Comparison of ENCODE assay signal across 13 cellular contexts in genomic region chr10:28841625-28842024, GRCh38.
DNase-seq lines count a peak whose midpoint lies in the region; ATAC-seq, FAIRE-seq and TF ChIP-seq lines count a peak whose summit lies in the region.
"Had no signal": no experiment of that assay in that cellular context is flagged by ENCODE, and none has a peak within 500 bp of the region (broad histone marks: within the 10 kb centered on the region; RNA-seq: fewer than 3 reads in every experiment).

No MANE protein-coding gene starts in this region.

- no peaks in the 10 kb centered on the region for H3K4me1 Mint-ChIP-seq in activated CD8-positive, alpha-beta T cell treated with anti-CD3 and anti-CD28 coated beads for 36 hours (ENCODE audit: low read depth)

- peak overlapping the region; percentile 95 for H2AK5ac ChIP-seq in IMR-90 (ENCODE audit: low read depth, low read length)

- peak; percentile 82 for DNase-seq in IMR-90
- peak; percentile 67 to 68 for DNase-seq in cardiac fibroblast (ENCODE audit: low read depth in 2 of 2)
- DNase-seq in lung (ENCODE audit: low spot score), result no peak
- DNase-seq in SK-N-DZ (ENCODE audit: low spot score), result no peak
- no peak for DNase-seq in activated CD8-positive, alpha-beta T cell treated with anti-CD3 and anti-CD28 coated beads for 36 hours
- no peak for DNase-seq in frontal cortex (ENCODE audit: low spot score in 2 of 2)
- DNase-seq: activated gamma-delta T cell treated with Interleukin-2 at 50 U/mL for 16 hours, DMS153 had no signal

- no peaks in the 10 kb centered on the region for H3K36me3 ChIP-seq in ACC112 (ENCODE audit: insufficient read depth, low read length)
- H3K36me3 ChIP-seq in IMR-90 (ENCODE audit: control insufficient read depth, insufficient read depth, low read length), result no peaks in the 10 kb centered on the region
- H3K36me3 ChIP-seq in lung (ENCODE audit: control insufficient read depth in 2 of 2, insufficient read depth in 2 of 2, low read length in 2 of 2), result no peaks in the 10 kb centered on the region
- H3K36me3 ChIP-seq: gastroesophageal sphincter had no signal

- no peak for TF ChIP-seq CTCF in IMR-90 (conservative IDR thresholded peaks at IDR 0.05; ENCODE audit: low read depth, low read length)
- no peak for TF ChIP-seq CTCF in cardiac fibroblast (IDR thresholded peaks at IDR 0.05; ENCODE audit: low read depth, low read length)
- TF ChIP-seq CTCF in lung (IDR thresholded peaks at IDR 0.05; ENCODE audit: control extremely low read depth, extremely low read depth), result no peak
- TF ChIP-seq CTCF in activated CD8-positive, alpha-beta T cell treated with anti-CD3 and anti-CD28 coated beads for 36 hours (IDR thresholded peaks at IDR 0.05), result no peak

- H3K36me3 Mint-ChIP-seq in activated CD8-positive, alpha-beta T cell treated with anti-CD3 and anti-CD28 coated beads for 36 hours (ENCODE audit: low read depth), result no peaks in the 10 kb centered on the region
- H3K36me3 Mint-ChIP-seq: natural killer cell treated with Interleukin-12 subunit alpha and Interleukin-12 subunit beta and Interleukin-15 and Interleukin-18, amount 100 ng/mL, for 72 hours had no signal

- peak overlapping the region; percentile 61; the same call in 1 of the 2 replicates for H3K56ac ChIP-seq in IMR-90 (ENCODE audit: extremely low read depth, insufficient read depth, low read length)

- no peaks in the 10 kb centered on the region for H3K9me3 Mint-ChIP-seq in activated CD8-positive, alpha-beta T cell treated with anti-CD3 and anti-CD28 coated beads for 36 hours
- H3K9me3 Mint-ChIP-seq: dendritic cell treated with granulocyte-macrophage colony-stimulating factor and Interleukin-4, amounts not matched to agents 40 ng/mL and 50 ng/mL, for 4 days; natural killer cell treated with Interleukin-12 subunit alpha and Interleukin-12 subunit beta and Interleukin-15 and Interleukin-18, amount 100 ng/mL, for 72 hours had no signal

- H3K18ac ChIP-seq in IMR-90 (ENCODE audit: low read depth, low read length), result peak overlapping the region; percentile 91

- peak overlapping the region; percentile 66; the same call in 1 of the 2 replicates for H2BK20ac ChIP-seq in IMR-90 (ENCODE audit: low read depth, low read length)

- peaks cover 30% of the 10 kb centered on the region for H3K4me1 ChIP-seq in ACC112 (ENCODE audit: control insufficient read depth, insufficient read depth, low read length, unreplicated experiment)
- peaks cover 13% of the 10 kb centered on the region for H3K4me1 ChIP-seq in IMR-90 (ENCODE audit: control insufficient read depth, insufficient read depth, low read length)
- peaks cover 0 to 5% of the 10 kb centered on the region in 2 donors for H3K4me1 ChIP-seq in lung (ENCODE audit: control insufficient read depth in 2 of 2, insufficient read depth in 2 of 2, low read length in 2 of 2)

- H3K27me3 Mint-ChIP-seq in activated CD8-positive, alpha-beta T cell treated with anti-CD3 and anti-CD28 coated beads for 36 hours, result peaks cover 1% of the 10 kb centered on the region
- H3K27me3 Mint-ChIP-seq: dendritic cell treated with granulocyte-macrophage colony-stimulating factor and Interleukin-4, amounts not matched to agents 40 ng/mL and 50 ng/mL, for 4 days had no signal

- H3K9me1 ChIP-seq in IMR-90 (ENCODE audit: insufficient read depth, low read length), result peaks cover 5% of the 10 kb centered on the region

- peak overlapping the region; percentile 63 for H3K4ac ChIP-seq in IMR-90 (ENCODE audit: low read depth, low read length)

- H3K27ac Mint-ChIP-seq in activated CD8-positive, alpha-beta T cell treated with anti-CD3 and anti-CD28 coated beads for 36 hours, result no peak overlapping the region
- H3K27ac Mint-ChIP-seq: dendritic cell treated with granulocyte-macrophage colony-stimulating factor and Interleukin-4, amounts not matched to agents 40 ng/mL and 50 ng/mL, for 4 days; natural killer cell treated with Interleukin-12 subunit alpha and Interleukin-12 subunit beta and Interleukin-15 and Interleukin-18, amount 100 ng/mL, for 72 hours had no signal

- no CpG with 5 or more reads among the region's 2 CpGs for whole genome bisulfite sequencing in IMR-90 (ENCODE audit: extremely low coverage in 2 of 2, insufficient read length in 1 of 2), 2 experiments
- 77 to 91% methylated on average over 2 of the region's 2 CpGs for WGBS in lung, 2 donors

- dilution Hi-C loops in IMR-90 (cut with HindIII; ENCODE audit: low sequenced_read_pairs, unreplicated experiment), result no loop called here

- peak; percentile 52; the same call in 1 of the 2 replicates for TF ChIP-seq POLR2A in IMR-90 (IDR thresholded peaks at IDR 0.05; ENCODE audit: low read depth, low read length)

- H3K27ac ChIP-seq in ACC112 (ENCODE audit: low read depth, low read length), result peak overlapping the region; percentile 84
- H3K27ac ChIP-seq in IMR-90 (ENCODE audit: insufficient read depth, low read length), result peak overlapping the region; percentile 89
- H3K27ac ChIP-seq in lung (ENCODE audit: low read depth in 1 of 2, low read length in 1 of 2), result peak overlapping the region; percentile 12 to 80
- H3K27ac ChIP-seq: gastroesophageal sphincter had no signal

- TF ChIP-seq RAD21 in IMR-90 (IDR thresholded peaks at IDR 0.05; ENCODE audit: low read length), result no peak; the same call in 1 of the 2 replicates

- no peak overlapping the region for H3K9ac ChIP-seq in IMR-90 (ENCODE audit: low read depth, low read length)

- H4K91ac ChIP-seq in IMR-90 (ENCODE audit: insufficient read depth, low read depth, low read length), result peak overlapping the region; percentile 82

- peak; percentile 63 for ATAC-seq in IMR-90 (ENCODE audit: low read depth)
- ATAC-seq in lung (ENCODE audit: insufficient read depth, low FRiP score), result no peak
- no peak for ATAC-seq in activated CD8-positive, alpha-beta T cell treated with anti-CD3 and anti-CD28 coated beads for 36 hours
- no peak for ATAC-seq in GM21529 (IDR thresholded peaks at IDR 0.05; ENCODE audit: unreplicated experiment)
- ATAC-seq: gastroesophageal sphincter; natural killer cell treated with Interleukin-12 subunit alpha and Interleukin-12 subunit beta and Interleukin-15 and Interleukin-18, amount 100 ng/mL, for 72 hours had no signal

- H3K27me3 ChIP-seq in ACC112 (ENCODE audit: insufficient read depth, low read length), result no peaks in the 10 kb centered on the region
- no peaks in the 10 kb centered on the region for H3K27me3 ChIP-seq in IMR-90 (ENCODE audit: control insufficient read depth, insufficient read depth, low read length)
- no peaks in the 10 kb centered on the region for H3K27me3 ChIP-seq in lung (ENCODE audit: control insufficient read depth, insufficient read depth)
- H3K27me3 ChIP-seq: gastroesophageal sphincter had no signal

- H4K8ac ChIP-seq in IMR-90 (ENCODE audit: low read depth in 2 of 2, low read length in 2 of 2), result peak overlapping the region; percentile 55 to 70; a peak in 3 of 4 replicates

- H2BK5ac ChIP-seq in IMR-90 (ENCODE audit: low read depth, low read length, poor library complexity, severe bottlenecking), result peak overlapping the region; percentile 90

- peak overlapping the region; percentile 74 for H2BK120ac ChIP-seq in IMR-90 (ENCODE audit: low read depth, low read length)

- intact Hi-C loops in IMR-90 (cut with micrococcal nuclease), result loop anchor here (2.0 to 5.0 kb wide), 5 partner anchors 66 to 461 kb away; no protein-coding TSS in a partner anchor
- intact Hi-C loops in activated CD8-positive, alpha-beta T cell treated with anti-CD3 and anti-CD28 coated beads for 36 hours (cut with micrococcal nuclease), result no loop called here

- H3K79me2 ChIP-seq in ACC112 (ENCODE audit: control insufficient read depth, insufficient read depth, low read length, unreplicated experiment), result no peaks in the 10 kb centered on the region

- peak overlapping the region; percentile 18 for H3K14ac ChIP-seq in IMR-90 (replicated peaks; ENCODE audit: low read depth, low read length)

- peak overlapping the region; percentile 21; the same call in 1 of the 2 replicates for H3K23ac ChIP-seq in IMR-90 (ENCODE audit: low read depth, low read length)

- H2AK9ac ChIP-seq in IMR-90 (replicated peaks; ENCODE audit: low read depth, low read length, poor library complexity), result peak overlapping the region; percentile 37

- in situ Hi-C loops in IMR-90 (cut with MboI; ENCODE audit: low sequenced_read_pairs), result no loop called here

- H4K5ac ChIP-seq in IMR-90 (ENCODE audit: low read depth, low read length), result 0 out of 2 replicates have a peak overlapping the region, but pooled peaks have one; percentile 47

- H3K4me2 ChIP-seq in IMR-90 (ENCODE audit: low read depth, low read length), result peak overlapping the region; percentile 40

- POLR2A ChIA-PET in IMR-90 (lab: Charles Lee; ENCODE audit: unreplicated experiment), result no interaction called here
- POLR2A ChIA-PET in activated CD8-positive, alpha-beta T cell treated with anti-CD3 and anti-CD28 coated beads for 36 hours (lab: Charles Lee), result interaction anchor here (0.6 kb wide), 1 partner anchor 53 kb away, joined by 3 read pairs; no protein-coding TSS in a partner anchor

- FAIRE-seq in frontal cortex (lab: Jason Lieb, UNC), result no peak

- H3K4me3 ChIP-seq in ACC112 (ENCODE audit: low read depth, low read length) (no peak overlapping the region), IMR-90 (ENCODE audit: insufficient read depth, low read depth, low read length) (no peak overlapping the region), cardiac fibroblast (replicated peaks in 1 of 2; ENCODE audit: low read depth in 2 of 2, low read length in 2 of 2) (no peak overlapping the region), lung (no peak overlapping the region)
- H3K4me3 ChIP-seq: gastroesophageal sphincter had no signal

- peaks cover 13% of the 10 kb centered on the region for H3K9me3 ChIP-seq in IMR-90 (ENCODE audit: control insufficient read depth, insufficient read depth, low read length)
- peaks cover 0 to 4% of the 10 kb centered on the region in 2 donors for H3K9me3 ChIP-seq in lung (ENCODE audit: control insufficient read depth in 2 of 2, insufficient read depth in 1 of 2, low read length in 1 of 2)

- CTCF ChIA-PET in IMR-90 (lab: Yijun Ruan, JAX), result interaction anchor here (0.7 to 1.0 kb wide), 2 partner anchors 178 to 431 kb away, joined by 3 to 4 read pairs; no protein-coding TSS in a partner anchor
- CTCF ChIA-PET in activated CD8-positive, alpha-beta T cell treated with anti-CD3 and anti-CD28 coated beads for 36 hours (lab: Charles Lee), result no interaction called here

- no peak overlapping the region for H3K4me3 Mint-ChIP-seq in activated CD8-positive, alpha-beta T cell treated with anti-CD3 and anti-CD28 coated beads for 36 hours
- H3K4me3 Mint-ChIP-seq: dendritic cell treated with granulocyte-macrophage colony-stimulating factor and Interleukin-4, amounts not matched to agents 40 ng/mL and 50 ng/mL, for 4 days; natural killer cell treated with Interleukin-12 subunit alpha and Interleukin-12 subunit beta and Interleukin-15 and Interleukin-18, amount 100 ng/mL, for 72 hours had no signal

- peaks cover 5% of the 10 kb centered on the region; the same call in 1 of the 2 replicates for H4K20me1 ChIP-seq in IMR-90 (ENCODE audit: insufficient read depth, low read length)

- no TSS peak for BruUV-seq in IMR-90 (replicated peaks; lab: Mats Ljungman, UMichigan)

- H2AFZ ChIP-seq in ACC112 (ENCODE audit: low read length, unreplicated experiment) (no peak overlapping the region), IMR-90 (replicated peaks; ENCODE audit: low read length, poor library complexity) (peak overlapping the region; percentile 3)

- no peaks in the 10 kb centered on the region for H3K79me1 ChIP-seq in IMR-90 (ENCODE audit: low read depth in 1 of 2, low read length in 2 of 2)

- peak overlapping the region; percentile 94; the same call in 1 of the 3 replicates for H2BK15ac ChIP-seq in IMR-90 (ENCODE audit: low read depth, low read length)

Comparison
In these comparisons a context has a peak if more than half of its experiments do, and no peak if none do; other contexts are left out.
1. DNase-seq: peak in IMR-90 (single experiment) and cardiac fibroblast (2 of 2); none in lung (single experiment), SK-N-DZ (single experiment), activated CD8-positive, alpha-beta T cell treated with anti-CD3 and anti-CD28 coated beads for 36 hours (single experiment) and frontal cortex (0 of 2).
2. Peak in every context shown above with its lines, with median percentiles within 50 percentile points of each other: H3K27ac ChIP-seq.